In genomic region chr17:2040219-2040827, GRCh38 we compare ENCODE assay signal across 19 cellular contexts. TPM values are rescaled to one million over a fixed set of nuclear protein-coding genes. Genes with fewer than 3 reads are reported as not detected.
DNase-seq lines count a peak whose midpoint lies in the region; ATAC-seq and TF ChIP-seq lines count a peak whose summit lies in the region.
"Had no signal": no experiment of that assay in that cellular context is flagged by ENCODE, and none has a peak within 500 bp of the region (broad histone marks: within the 10 kb centered on the region; RNA-seq: fewer than 3 reads in every experiment).

No MANE protein-coding gene starts in this region.

- no peaks in the 10 kb centered on the region for H3K9me3 ChIP-seq in Karpas-422 (ENCODE audit: low read length)
- H3K9me3 ChIP-seq: breast epithelium, prostate gland, spleen, uterus had no signal

- TF ChIP-seq CTCF in VCaP (conservative IDR thresholded peaks at IDR 0.05) = no peak
- TF ChIP-seq CTCF in progenitor cell of endocrine pancreas (IDR thresholded peaks at IDR 0.05; ENCODE audit: unreplicated experiment) = no peak

- H3K9me3 Mint-ChIP-seq in activated T-cell treated with anti-CD3 and anti-CD28 coated beads, Interleukin-2, amount 50 U/mL, for 24 hours = no peaks in the 10 kb centered on the region
- no peaks in the 10 kb centered on the region for H3K9me3 Mint-ChIP-seq in effector memory CD8-positive, alpha-beta T cell
- H3K9me3 Mint-ChIP-seq in progenitor cell of endocrine pancreas (ENCODE audit: low read depth) = no peaks in the 10 kb centered on the region
- H3K9me3 Mint-ChIP-seq: stimulated activated naive CD8-positive, alpha-beta T cell treated with anti-CD3 and anti-CD28 coated beads, Interleukin-15, amount 100 ng/mL, for 72 hours had no signal

- H3K27me3 Mint-ChIP-seq in activated T-cell treated with anti-CD3 and anti-CD28 coated beads, Interleukin-2, amount 50 U/mL, for 24 hours = no peaks in the 10 kb centered on the region
- H3K27me3 Mint-ChIP-seq in effector memory CD8-positive, alpha-beta T cell = no peaks in the 10 kb centered on the region
- no peaks in the 10 kb centered on the region for H3K27me3 Mint-ChIP-seq in progenitor cell of endocrine pancreas
- H3K27me3 Mint-ChIP-seq: stimulated activated naive CD8-positive, alpha-beta T cell treated with anti-CD3 and anti-CD28 coated beads, Interleukin-15, amount 100 ng/mL, for 72 hours had no signal

- H4K20me1 ChIP-seq in Karpas-422 (ENCODE audit: insufficient read depth, low read depth, low read length) = peaks cover 17% of the 10 kb centered on the region; the same call in 1 of the 2 replicates

- peaks cover 28% of the 10 kb centered on the region for H3K36me3 ChIP-seq in Karpas-422 (ENCODE audit: insufficient read depth, low read length)
- H3K36me3 ChIP-seq: uterus had no signal

- H3K36me3 Mint-ChIP-seq in activated T-cell treated with anti-CD3 and anti-CD28 coated beads, Interleukin-2, amount 50 U/mL, for 24 hours (ENCODE audit: low read depth) = peaks cover 76% of the 10 kb centered on the region
- H3K36me3 Mint-ChIP-seq in effector memory CD8-positive, alpha-beta T cell (ENCODE audit: insufficient read depth) = peaks cover 44% of the 10 kb centered on the region
- H3K36me3 Mint-ChIP-seq in progenitor cell of endocrine pancreas (ENCODE audit: insufficient read depth) = peaks cover 19% of the 10 kb centered on the region

- H3K4me2 ChIP-seq in Karpas-422 (ENCODE audit: low read depth, low read length, poor library complexity, severe bottlenecking) = no peak overlapping the region

- H3K4me1 Mint-ChIP-seq in activated T-cell treated with anti-CD3 and anti-CD28 coated beads, Interleukin-2, amount 50 U/mL, for 24 hours (ENCODE audit: low read depth) = peaks cover 27% of the 10 kb centered on the region
- peaks cover 15 to 23% of the 10 kb centered on the region in 2 donors for H3K4me1 Mint-ChIP-seq in effector memory CD8-positive, alpha-beta T cell (ENCODE audit: low read depth in 2 of 2)
- H3K4me1 Mint-ChIP-seq in progenitor cell of endocrine pancreas (ENCODE audit: low read depth) = peaks cover 9% of the 10 kb centered on the region

- no peaks in the 10 kb centered on the region for H3K27me3 ChIP-seq in Karpas-422 (ENCODE audit: low read length)
- H3K27me3 ChIP-seq: breast epithelium, spleen, uterus had no signal

- H3K27ac ChIP-seq in VCaP (peak overlapping the region; percentile 94), Karpas-422 (ENCODE audit: low read length) (no peak overlapping the region)

- no peak for DNase-seq in activated T-cell treated with anti-CD3 and anti-CD28 coated beads, Interleukin-2, amount 50 U/mL, for 24 hours
- DNase-seq in activated T-cell treated with anti-CD3 and anti-CD28 coated beads, Interleukin-2, amount 50 U/mL, for 1 hour = no peak
- no peak for DNase-seq in effector memory CD8-positive, alpha-beta T cell
- DNase-seq in progenitor cell of endocrine pancreas (ENCODE audit: low spot score, unreplicated experiment) (no peak), GM19238 (ENCODE audit: insufficient read length, low spot score) (no peak), Karpas-422 (no peak)
- no peak for DNase-seq in stimulated activated naive CD4-positive, alpha-beta T cell (lab: John Stamatoyannopoulos, UW)
- DNase-seq: activated CD4-positive, alpha-beta T cell treated with anti-CD3 and anti-CD28 coated beads, Interleukin-2, amount 50 U/mL, for 1 hour; activated gamma-delta T cell; GF-D8; kidney glomerular epithelial cell; NCI-H1105 treated with DMSO at 0.1 percent for 48 hours; stimulated activated naive CD8-positive, alpha-beta T cell treated with anti-CD3 and anti-CD28 coated beads, Interleukin-15, amount 100 ng/mL, for 72 hours had no signal

- no peaks in the 10 kb centered on the region for H3K9me2 ChIP-seq in Karpas-422 (replicated peaks; ENCODE audit: insufficient read depth, low read length)

- H2AFZ ChIP-seq in Karpas-422 (ENCODE audit: low read length) = no peak overlapping the region

- no peak overlapping the region for H3K4me3 Mint-ChIP-seq in activated T-cell treated with anti-CD3 and anti-CD28 coated beads, Interleukin-2, amount 50 U/mL, for 24 hours
- H3K4me3 Mint-ChIP-seq in effector memory CD8-positive, alpha-beta T cell = peak overlapping the region; percentile 36 to 91
- H3K4me3 Mint-ChIP-seq in progenitor cell of endocrine pancreas (ENCODE audit: low read depth) = peak overlapping the region; percentile 84

- ATAC-seq in effector memory CD8-positive, alpha-beta T cell (replicated peaks) = no peak
- ATAC-seq: K562; stimulated activated naive CD8-positive, alpha-beta T cell treated with anti-CD3 and anti-CD28 coated beads, Interleukin-15, amount 100 ng/mL, for 72 hours had no signal

- peaks cover 46% of the 10 kb centered on the region for H3K4me1 ChIP-seq in Karpas-422 (ENCODE audit: low read length)

- no peak overlapping the region for H3K4me3 ChIP-seq in Karpas-422 (ENCODE audit: low read length)
- H3K4me3 ChIP-seq: K562, prostate gland had no signal

- H3K27ac Mint-ChIP-seq in activated T-cell treated with anti-CD3 and anti-CD28 coated beads, Interleukin-2, amount 50 U/mL, for 24 hours = peak overlapping the region; percentile 22
- H3K27ac Mint-ChIP-seq in effector memory CD8-positive, alpha-beta T cell = peak overlapping the region; percentile 13 to 98
- no peak overlapping the region for H3K27ac Mint-ChIP-seq in progenitor cell of endocrine pancreas

- no peak overlapping the region for H3K9ac ChIP-seq in Karpas-422 (ENCODE audit: low read length)

- H3K79me2 ChIP-seq in Karpas-422 (ENCODE audit: low read length) = peaks cover 10% of the 10 kb centered on the region; the same call in 1 of the 2 replicates

RNA-seq across cellular contexts. Expression of gene OVCA2, which starts 1.5 kb away (rescaled TPM):
- total RNA-seq in progenitor cell of endocrine pancreas = 21.9 and 25.4 TPM in 2 replicates
- total RNA-seq in Karpas-422 (2014; rRNA removed; shearing (Covaris generic); ENCODE audit: low replicate concordance) = 49.1 and 50.2 TPM in 2 replicates

RNA-seq across cellular contexts. Expression of gene DPH1, which starts 10.4 kb away (rescaled TPM):
- total RNA-seq in progenitor cell of endocrine pancreas = 39.1 and 44.0 TPM in 2 replicates
- total RNA-seq in Karpas-422 (2014; rRNA removed; shearing (Covaris generic); ENCODE audit: low replicate concordance) = 37.5 and 41.9 TPM in 2 replicates

RNA-seq across cellular contexts. Expression of gene HIC1, which starts 14.6 kb away (rescaled TPM):
- 0.69 and 0.86 TPM in 2 replicates for total RNA-seq in progenitor cell of endocrine pancreas
- total RNA-seq in Karpas-422 (2014; rRNA removed; shearing (Covaris generic); ENCODE audit: low replicate concordance) = 3.2 and 13.9 TPM in 2 replicates

RNA-seq across cellular contexts. Expression of gene RTN4RL1, which starts 15.2 kb away (rescaled TPM):
- total RNA-seq in progenitor cell of endocrine pancreas = 11.1 and 12.4 TPM in 2 replicates
- 0.11 and 0.30 TPM in 2 replicates for total RNA-seq in Karpas-422 (2014; rRNA removed; shearing (Covaris generic); ENCODE audit: low replicate concordance)
